Comparison of ENCODE assay signal across 20 cellular contexts in the genomic region with DNA sequence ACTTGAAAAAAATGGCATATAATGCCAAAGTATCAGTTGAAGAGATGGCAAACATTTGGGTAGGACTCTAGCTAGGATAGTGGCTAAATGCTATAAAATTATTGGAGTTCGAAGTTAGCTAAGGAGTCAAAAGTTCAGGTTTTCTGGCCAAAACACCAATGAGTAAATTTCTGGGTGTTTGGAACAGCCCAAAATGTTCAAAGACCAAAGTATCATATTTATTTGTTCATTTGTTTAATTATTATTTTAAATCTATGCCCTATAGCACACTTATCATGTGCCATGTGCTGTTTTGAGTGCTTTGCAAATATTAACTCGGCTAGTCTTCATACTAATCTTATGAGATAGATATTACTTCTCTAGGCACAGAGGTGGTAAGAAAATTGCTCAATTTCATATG.
DNase-seq lines count a peak whose midpoint lies in the region; ATAC-seq, FAIRE-seq and TF ChIP-seq lines count a peak whose summit lies in the region.
"Had no signal": no experiment of that assay in that cellular context is flagged by ENCODE, and none has a peak within 500 bp of the region (broad histone marks: within the 10 kb centered on the region; RNA-seq: fewer than 3 reads in every experiment).

No MANE protein-coding gene starts in this region.

- DNase-seq in A549 (ENCODE audit: low read depth in 1 of 2, low spot score in 1 of 2) = no peak
- DNase-seq in Karpas-422 = no peak
- DNase-seq in left lung = no peak
- no peak for DNase-seq in activated CD8-positive, alpha-beta memory T cell treated with anti-CD3 and anti-CD28 coated beads for 24 hours
- DNase-seq in H9 = no peak
- no peak for DNase-seq in OCI-M1 (lab: John Stamatoyannopoulos, UW)
- DNase-seq: Caco-2; CD4-positive, CD25-positive, alpha-beta regulatory T cell; CD8-positive, alpha-beta T cell; DMS153; DMS79 treated with DMSO at 0.1 percent for 48 hours; GF-D8; HFFc6 had no signal

- no peak overlapping the region for H3K27ac Mint-ChIP-seq in H9
- H3K27ac Mint-ChIP-seq: B cell; CD4-positive, CD25-positive, alpha-beta regulatory T cell; CD8-positive, alpha-beta T cell; GM23338; HFFc6 had no signal

- no peaks in the 10 kb centered on the region for H3K79me2 ChIP-seq in Karpas-422 (ENCODE audit: low read length)
- no peaks in the 10 kb centered on the region for H3K79me2 ChIP-seq in H9 (ENCODE audit: insufficient read depth, low read length)

- no peaks in the 10 kb centered on the region for H3K9me3 ChIP-seq in A549
- no peaks in the 10 kb centered on the region for H3K9me3 ChIP-seq in Karpas-422 (ENCODE audit: low read length)
- H3K9me3 ChIP-seq in left lung = no peaks in the 10 kb centered on the region
- H3K9me3 ChIP-seq in H9 (ENCODE audit: control insufficient read depth, low read depth, low read length) = no peaks in the 10 kb centered on the region
- H3K9me3 ChIP-seq: BLaER1, Caco-2, HAP-1 had no signal

- H3K23ac ChIP-seq in H9 (ENCODE audit: insufficient read length, low read depth, low read length) = no peak overlapping the region

- no peak overlapping the region for H4K5ac ChIP-seq in H9 (ENCODE audit: insufficient read length, low read depth, low read length)

- no peak overlapping the region for H3K4me3 Mint-ChIP-seq in H9
- H3K4me3 Mint-ChIP-seq: B cell; CD4-positive, CD25-positive, alpha-beta regulatory T cell; CD8-positive, alpha-beta T cell; GM23338; HFFc6 had no signal

- no peak overlapping the region for H2BK120ac ChIP-seq in H9 (ENCODE audit: low read depth, low read length, poor library complexity, severe bottlenecking)

- H3K27me3 ChIP-seq in Karpas-422 (ENCODE audit: low read length) = no peaks in the 10 kb centered on the region
- no peaks in the 10 kb centered on the region for H3K27me3 ChIP-seq in left lung
- H3K27me3 ChIP-seq in H9 (ENCODE audit: insufficient read depth, low read length) = no peaks in the 10 kb centered on the region

- H4K91ac ChIP-seq in H9 (ENCODE audit: insufficient read length, low read depth, low read length) = no peak overlapping the region

- ATAC-seq in A549 (no peak), left lung (peak; percentile 35)
- ATAC-seq: CD8-positive, alpha-beta T cell; GM23338 had no signal

- no peaks in the 10 kb centered on the region for H3K79me1 ChIP-seq in H9 (ENCODE audit: insufficient read depth, low read depth, low read length, poor library complexity, severe bottlenecking)

- H2AFZ ChIP-seq in Karpas-422 (ENCODE audit: low read length) = peak overlapping the region; percentile 41; the same call in 1 of the 2 replicates
- H2AFZ ChIP-seq in H9 (ENCODE audit: low read length) = no peak overlapping the region
- H2AFZ ChIP-seq: GM23338 had no signal

- H3K27me3 Mint-ChIP-seq in H9 (ENCODE audit: low read depth) = no peaks in the 10 kb centered on the region
- H3K27me3 Mint-ChIP-seq: B cell; CD4-positive, CD25-positive, alpha-beta regulatory T cell had no signal

- no peak overlapping the region for H3K14ac ChIP-seq in H9 (ENCODE audit: insufficient read depth, low read length)

- intact Hi-C loops in left lung (cut with DNase I) = no loop called here

- no peak overlapping the region for H2BK15ac ChIP-seq in H9 (ENCODE audit: low read depth, low read length)

- TF ChIP-seq CTCF in A549 (IDR thresholded peaks at IDR 0.05) (no peak), left lung (IDR thresholded peaks at IDR 0.05) (no peak), H9 (conservative IDR thresholded peaks at IDR 0.05) (no peak)

- WGBS in A549 (ENCODE audit: missing lambda C conversion rate) = 5% methylated on average over 2 of the region's 2 CpGs
- WGBS in H9 (ENCODE audit: extremely low coverage, insufficient read length, low lambda C conversion rate) = no CpG with 5 or more reads among the region's 2 CpGs

- CTCF ChIA-PET in A549 (lab: Yijun Ruan, JAX) = no interaction called here

- no peaks in the 10 kb centered on the region for H3K23me2 ChIP-seq in H9 (ENCODE audit: insufficient read length, low read depth, low read length, poor library complexity, severe bottlenecking)

- H2BK20ac ChIP-seq in H9 (ENCODE audit: low read depth, low read length, poor library complexity, severe bottlenecking) = no peak overlapping the region

- TF ChIP-seq POLR2A in A549 (IDR thresholded peaks at IDR 0.05; ENCODE audit: low read length) = no peak

- no peak for TF ChIP-seq RAD21 in A549 (conservative IDR thresholded peaks at IDR 0.05 in 1 of 2, IDR thresholded peaks at IDR 0.05 in 1 of 2)

- no peaks in the 10 kb centered on the region for H3K4me1 Mint-ChIP-seq in H9
- H3K4me1 Mint-ChIP-seq: B cell; CD4-positive, CD25-positive, alpha-beta regulatory T cell; GM23338 had no signal

- H3K36me3 ChIP-seq in Karpas-422 (ENCODE audit: insufficient read depth, low read length) (no peaks in the 10 kb centered on the region), left lung (no peaks in the 10 kb centered on the region)
- H3K36me3 ChIP-seq: BLaER1, HAP-1 had no signal

- POLR2A ChIA-PET in A549 (lab: Yijun Ruan, JAX) = no interaction called here

- no peak overlapping the region for H3K27ac ChIP-seq in A549
- H3K27ac ChIP-seq in Karpas-422 (ENCODE audit: low read length) = no peak overlapping the region
- no peak overlapping the region for H3K27ac ChIP-seq in left lung
- H3K27ac ChIP-seq in H9 (ENCODE audit: insufficient read length, low read depth, low read length) = no peak overlapping the region
- H3K27ac ChIP-seq: BLaER1, C4-2B had no signal

- TF ChIP-seq EP300 in A549 (IDR thresholded peaks at IDR 0.05) = no peak

- no peak overlapping the region for H3K4me3 ChIP-seq in A549
- no peak overlapping the region for H3K4me3 ChIP-seq in Karpas-422 (ENCODE audit: low read length)
- H3K4me3 ChIP-seq in left lung = no peak overlapping the region
- H3K4me3 ChIP-seq: BLaER1, GM23338, HAP-1 had no signal

- H3K4ac ChIP-seq in H9 (ENCODE audit: low read depth, low read length) = no peak overlapping the region

- no peak overlapping the region for H2BK5ac ChIP-seq in H9 (ENCODE audit: insufficient read length, low read length)

- H2AK5ac ChIP-seq in H9 (ENCODE audit: insufficient read length, low read length) = no peak overlapping the region

- no peak overlapping the region for H2BK12ac ChIP-seq in H9 (ENCODE audit: insufficient read length, low read depth, low read length)

- H3K18ac ChIP-seq in H9 (ENCODE audit: insufficient read length, low read depth, low read length) = no peak overlapping the region

- H3K9ac ChIP-seq in Karpas-422 (ENCODE audit: low read length) (no peak overlapping the region), H9 (ENCODE audit: extremely low read depth, insufficient read length, low read length) (no peak overlapping the region)
- H3K9ac ChIP-seq: BLaER1 had no signal

- no peak overlapping the region for H4K8ac ChIP-seq in H9 (replicated peaks; ENCODE audit: insufficient read length, low read depth, low read length)

- no peak overlapping the region for H3T11ph ChIP-seq in H9 (ENCODE audit: low read length)

- H3K4me2 ChIP-seq in A549 (no peak overlapping the region), Karpas-422 (ENCODE audit: low read depth, low read length, poor library complexity, severe bottlenecking) (no peak overlapping the region), H9 (ENCODE audit: insufficient read depth, insufficient read length, low read length) (no peak overlapping the region)
- H3K4me2 ChIP-seq: BLaER1, GM23338 had no signal

- H3K56ac ChIP-seq in H9 (ENCODE audit: insufficient read length, low read depth, low read length) = no peak overlapping the region

- peaks cover 0 to 1% (median 0%) of the 10 kb centered on the region in 3 experiments; a peak in 2 of 7 replicates for H3K36me3 Mint-ChIP-seq in H9 (ENCODE audit: insufficient read depth in 1 of 3, low read depth in 3 of 3)
- H3K36me3 Mint-ChIP-seq: CD4-positive, CD25-positive, alpha-beta regulatory T cell; CD8-positive, alpha-beta T cell had no signal

- no peaks in the 10 kb centered on the region for H3K9me2 ChIP-seq in Karpas-422 (replicated peaks; ENCODE audit: insufficient read depth, low read length)

- H3K9me3 Mint-ChIP-seq in H9 = peaks cover 2 to 15% of the 10 kb centered on the region in 2 experiments; a peak in 4 of 5 replicates
- H3K9me3 Mint-ChIP-seq: CD8-positive, alpha-beta T cell; GM23338; HFFc6 had no signal

- no peaks in the 10 kb centered on the region for H4K20me1 ChIP-seq in Karpas-422 (ENCODE audit: insufficient read depth, low read depth, low read length)
- H4K20me1 ChIP-seq in H9 (ENCODE audit: control insufficient read depth, insufficient read depth, insufficient read length) = no peaks in the 10 kb centered on the region
- H4K20me1 ChIP-seq: BLaER1 had no signal

- peak; percentile 7 for FAIRE-seq in A549 (lab: Jason Lieb, UNC)
- FAIRE-seq: GM12891, GM18507 had no signal

- no peaks in the 10 kb centered on the region for H3K4me1 ChIP-seq in A549
- H3K4me1 ChIP-seq in Karpas-422 (ENCODE audit: low read length) = no peaks in the 10 kb centered on the region
- H3K4me1 ChIP-seq in left lung = no peaks in the 10 kb centered on the region
- no peaks in the 10 kb centered on the region for H3K4me1 ChIP-seq in H9 (ENCODE audit: insufficient read depth, low read length)
- H3K4me1 ChIP-seq: BLaER1, Caco-2, HAP-1 had no signal

TF ChIP-seq in A549, 52 proteins besides CTCF, POLR2A, EP300 and RAD21 (continues in another document):
- TF ChIP-seq HOXA7 (CRISPR knock-in tag; IDR thresholded peaks at IDR 0.05) = no peak
- no peak for TF ChIP-seq GATA3 (IDR thresholded peaks at IDR 0.05; ENCODE audit: borderline replicate concordance)
- TF ChIP-seq CHD4 (IDR thresholded peaks at IDR 0.05; ENCODE audit: borderline replicate concordance) = no peak
- no peak for TF ChIP-seq NPAS2 (CRISPR knock-in tag; IDR thresholded peaks at IDR 0.05; ENCODE audit: borderline replicate concordance)
- TF ChIP-seq ATOH8 (CRISPR knock-in tag; IDR thresholded peaks at IDR 0.05; ENCODE audit: low read depth) = no peak
- TF ChIP-seq, protein P1, sequence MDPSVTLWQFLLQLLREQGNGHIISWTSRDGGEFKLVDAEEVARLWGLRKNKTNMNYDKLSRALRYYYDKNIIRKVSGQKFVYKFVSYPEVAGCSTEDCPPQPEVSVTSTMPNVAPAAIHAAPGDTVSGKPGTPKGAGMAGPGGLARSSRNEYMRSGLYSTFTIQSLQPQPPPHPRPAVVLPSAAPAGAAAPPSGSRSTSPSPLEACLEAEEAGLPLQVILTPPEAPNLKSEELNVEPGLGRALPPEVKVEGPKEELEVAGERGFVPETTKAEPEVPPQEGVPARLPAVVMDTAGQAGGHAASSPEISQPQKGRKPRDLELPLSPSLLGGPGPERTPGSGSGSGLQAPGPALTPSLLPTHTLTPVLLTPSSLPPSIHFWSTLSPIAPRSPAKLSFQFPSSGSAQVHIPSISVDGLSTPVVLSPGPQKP (IDR thresholded peaks at IDR 0.05; ENCODE audit: low read depth, low read length) = no peak
- TF ChIP-seq CEBPB (IDR thresholded peaks at IDR 0.05) = no peak
- no peak for TF ChIP-seq EHF (CRISPR knock-in tag; IDR thresholded peaks at IDR 0.05)
